Comparison of ENCODE assay signal across 8 cellular contexts in the genomic region with DNA sequence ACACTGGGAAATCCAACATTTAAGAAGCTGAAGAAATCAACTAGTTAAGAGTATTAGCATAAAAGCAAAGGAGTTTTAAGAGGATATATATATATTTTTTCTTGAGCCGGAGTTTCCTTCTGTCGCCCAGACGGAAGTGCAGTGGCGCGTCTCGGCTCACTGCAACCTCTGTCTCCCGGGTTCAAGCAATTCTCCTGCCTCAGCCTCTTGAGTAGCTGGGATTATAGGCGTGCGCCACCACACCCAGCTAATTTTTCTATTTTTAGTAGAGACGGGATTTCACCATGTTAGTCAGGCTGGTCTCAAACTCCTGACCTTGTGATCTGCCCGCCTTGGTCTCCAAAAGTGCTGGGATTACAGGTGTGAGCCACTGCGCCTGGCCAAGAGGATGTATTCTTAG. TPM values are rescaled to one million over a fixed set of nuclear protein-coding genes. Genes with fewer than 3 reads are reported as not detected.
A peak's percentile ranks its signal among the peaks of the same experiment; 100 is the strongest.
DNase-seq lines count a peak whose midpoint lies in the region; ATAC-seq and TF ChIP-seq lines count a peak whose summit lies in the region.
"Not testable (repeated sequence)": the region's sequence is repeated elsewhere in the genome, so short reads cannot be mapped to it uniquely, and the experiment has no call there.

No MANE protein-coding gene starts in this region.

- H3K27ac Mint-ChIP-seq in IgD-negative memory B cell (peak overlapping the region; percentile 42 to 80 (median 77)), endothelial cell (ENCODE audit: unreplicated experiment) (peak overlapping the region; percentile 27)
- H3K27ac Mint-ChIP-seq in activated CD4-positive, alpha-beta T cell treated with anti-CD3 and anti-CD28 coated beads, Interleukin-2, amount 10 ng/mL, durations not matched to agents 24 days and 14 days = peak overlapping the region; percentile 50
- H3K27ac Mint-ChIP-seq in activated naive CD8-positive, alpha-beta T cell treated with anti-CD3 and anti-CD28 coated beads, Interleukin-2, amount 10 ng/mL, durations not matched to agents 7 days and 5 days = peak overlapping the region; percentile 28

- intact Hi-C loops in activated CD4-positive, alpha-beta T cell treated with anti-CD3 and anti-CD28 coated beads, Interleukin-2, amount 10 ng/mL, durations not matched to agents 24 days and 14 days (cut with micrococcal nuclease); transverse colon (cut with DNase I; ENCODE audit: low total_unique reads): not testable (repeated sequence)

- not testable (repeated sequence) for H2AK5ac ChIP-seq in trophoblast cell (ENCODE audit: low read length)

- peak overlapping the region; percentile 98 for H3K4ac ChIP-seq in trophoblast cell (ENCODE audit: low read depth, low read length)

- H4K12ac ChIP-seq in trophoblast cell (ENCODE audit: low read depth, low read length) = not testable (repeated sequence)

- H3K79me1 ChIP-seq in trophoblast cell (ENCODE audit: low read length) = not testable (repeated sequence)

- DNase-seq in activated CD4-positive, alpha-beta T cell treated with anti-CD3 and anti-CD28 coated beads, Interleukin-2, amount 10 ng/mL, durations not matched to agents 24 days and 14 days; activated naive CD8-positive, alpha-beta T cell treated with anti-CD3 and anti-CD28 coated beads, Interleukin-2, amount 10 ng/mL, durations not matched to agents 7 days and 5 days; endothelial cell (ENCODE audit: low spot score); trophoblast cell: not testable (repeated sequence)
- DNase-seq in transverse colon = peak; percentile 42

- no CpG with 5 or more reads among the region's 12 CpGs for WGBS in trophoblast cell (ENCODE audit: extremely low coverage, insufficient coverage, insufficient read length)
- WGBS in transverse colon (ENCODE audit: low coverage in 1 of 2), 2 donors = 80 to 94% methylated on average over 4 to 12 of the region's 12 CpGs

- H3K4me2 ChIP-seq in trophoblast cell (ENCODE audit: low read length) = not testable (repeated sequence)

- not testable (repeated sequence) for H2BK120ac ChIP-seq in trophoblast cell (ENCODE audit: insufficient read depth, low read length, poor library complexity)

- H2AFZ ChIP-seq in trophoblast cell (ENCODE audit: insufficient read depth, low read length, poor library complexity) = not testable (repeated sequence)

- not testable (repeated sequence) for H4K8ac ChIP-seq in trophoblast cell (ENCODE audit: low read depth, low read length)

- peaks cover 72 to 78% of the 10 kb centered on the region in 2 donors for H3K4me1 ChIP-seq in mucosa of rectum (ENCODE audit: control insufficient read depth in 2 of 2, insufficient read depth in 2 of 2, low read length in 2 of 2)
- peaks cover 12 to 17% of the 10 kb centered on the region in 2 experiments for H3K4me1 ChIP-seq in trophoblast cell (ENCODE audit: control insufficient read depth in 1 of 2, insufficient read depth in 2 of 2, low read length in 2 of 2)
- peaks cover 55 to 95% (median 84%) of the 10 kb centered on the region in 4 donors for H3K4me1 ChIP-seq in transverse colon

- H3K27me3 ChIP-seq in mucosa of rectum (ENCODE audit: control insufficient read depth in 2 of 2, insufficient read depth in 2 of 2, low read length in 2 of 2); trophoblast cell (ENCODE audit: insufficient read depth, low read length); transverse colon: not testable (repeated sequence)

- not testable (repeated sequence) for TF ChIP-seq CTCF in C4-2B (conservative IDR thresholded peaks at IDR 0.05); endothelial cell (IDR thresholded peaks at IDR 0.05; ENCODE audit: unreplicated experiment); transverse colon (IDR thresholded peaks at IDR 0.05)

- not testable (repeated sequence) for H3K4me3 ChIP-seq in mucosa of rectum (ENCODE audit: low read length in 2 of 2); trophoblast cell (ENCODE audit: low read depth, low read length); transverse colon

- POLR2A ChIA-PET in activated naive CD8-positive, alpha-beta T cell treated with anti-CD3 and anti-CD28 coated beads, Interleukin-2, amount 10 ng/mL, durations not matched to agents 7 days and 5 days (lab: Charles Lee) = interaction anchor here (3.0 kb wide), 1 partner anchor 22 kb away, joined by 18 read pairs; no protein-coding TSS in a partner anchor

- H2BK5ac ChIP-seq in trophoblast cell (ENCODE audit: low read depth, low read length, poor library complexity) = not testable (repeated sequence)

- H2BK12ac ChIP-seq in trophoblast cell (ENCODE audit: low read length) = not testable (repeated sequence)

- peak overlapping the region; percentile 52 for H3K27ac ChIP-seq in C4-2B
- H3K27ac ChIP-seq in mucosa of rectum (ENCODE audit: low read depth in 2 of 2, low read length in 2 of 2) = peak overlapping the region; percentile 80 to 85
- not testable (repeated sequence) for H3K27ac ChIP-seq in trophoblast cell (ENCODE audit: low read depth, low read length)
- peak overlapping the region; percentile 98 to 100 (median 99) for H3K27ac ChIP-seq in transverse colon

- H3K27me3 Mint-ChIP-seq in IgD-negative memory B cell; activated CD4-positive, alpha-beta T cell treated with anti-CD3 and anti-CD28 coated beads, Interleukin-2, amount 10 ng/mL, durations not matched to agents 24 days and 14 days; activated naive CD8-positive, alpha-beta T cell treated with anti-CD3 and anti-CD28 coated beads, Interleukin-2, amount 10 ng/mL, durations not matched to agents 7 days and 5 days; endothelial cell (ENCODE audit: unreplicated experiment): not testable (repeated sequence)

- peaks cover 29% of the 10 kb centered on the region for H3K79me2 ChIP-seq in trophoblast cell (ENCODE audit: control insufficient read depth, insufficient read depth, low read length, poor library complexity)

- not testable (repeated sequence) for H3K23ac ChIP-seq in trophoblast cell (ENCODE audit: low read length)

- H3K9me3 ChIP-seq in mucosa of rectum (ENCODE audit: control insufficient read depth in 2 of 2, low read length in 2 of 2); trophoblast cell (ENCODE audit: insufficient read depth, low read depth, low read length); transverse colon: not testable (repeated sequence)

- not testable (repeated sequence) for H3K18ac ChIP-seq in trophoblast cell (ENCODE audit: low read length)

- not testable (repeated sequence) for TF ChIP-seq POLR2A in transverse colon (IDR thresholded peaks at IDR 0.05)

- H3K4me3 Mint-ChIP-seq in IgD-negative memory B cell = peak overlapping the region in 1 of 4 donors; percentile 81
- not testable (repeated sequence) for H3K4me3 Mint-ChIP-seq in activated CD4-positive, alpha-beta T cell treated with anti-CD3 and anti-CD28 coated beads, Interleukin-2, amount 10 ng/mL, durations not matched to agents 24 days and 14 days; activated naive CD8-positive, alpha-beta T cell treated with anti-CD3 and anti-CD28 coated beads, Interleukin-2, amount 10 ng/mL, durations not matched to agents 7 days and 5 days; endothelial cell (ENCODE audit: unreplicated experiment)

- not testable (repeated sequence) for TF ChIP-seq EP300 in transverse colon (IDR thresholded peaks at IDR 0.05; ENCODE audit: low read depth)

- not testable (repeated sequence) for H3K36me3 Mint-ChIP-seq in IgD-negative memory B cell; endothelial cell (ENCODE audit: low read depth, unreplicated experiment)
- H3K36me3 Mint-ChIP-seq in activated CD4-positive, alpha-beta T cell treated with anti-CD3 and anti-CD28 coated beads, Interleukin-2, amount 10 ng/mL, durations not matched to agents 24 days and 14 days (ENCODE audit: low read depth) = peaks cover 64% of the 10 kb centered on the region
- peaks cover 32% of the 10 kb centered on the region for H3K36me3 Mint-ChIP-seq in activated naive CD8-positive, alpha-beta T cell treated with anti-CD3 and anti-CD28 coated beads, Interleukin-2, amount 10 ng/mL, durations not matched to agents 7 days and 5 days

- in situ Hi-C loops in transverse colon (cut with MboI; ENCODE audit: low pct_ligation_motif_present in 1 of 4, low pct_unique_long_range_greater_than_20kb in 1 of 4, low sequenced_read_pairs in 3 of 4) = not testable (repeated sequence)

- H3K9ac ChIP-seq in mucosa of rectum (ENCODE audit: low read depth in 1 of 2, low read length in 2 of 2); trophoblast cell (ENCODE audit: low read length): not testable (repeated sequence)

- H4K91ac ChIP-seq in trophoblast cell (ENCODE audit: low read depth, low read length) = not testable (repeated sequence)

- H3K9me3 Mint-ChIP-seq in IgD-negative memory B cell; activated CD4-positive, alpha-beta T cell treated with anti-CD3 and anti-CD28 coated beads, Interleukin-2, amount 10 ng/mL, durations not matched to agents 24 days and 14 days; activated naive CD8-positive, alpha-beta T cell treated with anti-CD3 and anti-CD28 coated beads, Interleukin-2, amount 10 ng/mL, durations not matched to agents 7 days and 5 days; endothelial cell (ENCODE audit: unreplicated experiment): not testable (repeated sequence)

- H3K4me1 Mint-ChIP-seq in IgD-negative memory B cell = peaks cover 57 to 72% (median 69%) of the 10 kb centered on the region in 3 donors
- peaks cover 56% of the 10 kb centered on the region for H3K4me1 Mint-ChIP-seq in activated CD4-positive, alpha-beta T cell treated with anti-CD3 and anti-CD28 coated beads, Interleukin-2, amount 10 ng/mL, durations not matched to agents 24 days and 14 days
- peaks cover 64% of the 10 kb centered on the region for H3K4me1 Mint-ChIP-seq in activated naive CD8-positive, alpha-beta T cell treated with anti-CD3 and anti-CD28 coated beads, Interleukin-2, amount 10 ng/mL, durations not matched to agents 7 days and 5 days
- peaks cover 33% of the 10 kb centered on the region for H3K4me1 Mint-ChIP-seq in endothelial cell (ENCODE audit: unreplicated experiment)

- not testable (repeated sequence) for ATAC-seq in activated naive CD8-positive, alpha-beta T cell treated with anti-CD3 and anti-CD28 coated beads, Interleukin-2, amount 10 ng/mL, durations not matched to agents 7 days and 5 days (ENCODE audit: low read depth)

- H3K36me3 ChIP-seq in mucosa of rectum (ENCODE audit: control insufficient read depth in 2 of 2, insufficient read depth in 2 of 2, low read length in 2 of 2); transverse colon: not testable (repeated sequence)
- H3K36me3 ChIP-seq in trophoblast cell (ENCODE audit: control insufficient read depth in 1 of 2, insufficient read depth in 2 of 2, low read length in 2 of 2) = peaks cover 7 to 16% of the 10 kb centered on the region in 2 experiments

- not testable (repeated sequence) for H3K14ac ChIP-seq in trophoblast cell (ENCODE audit: low read length)

RNA-seq across cellular contexts. Expression of a gene that starts 8.5 kb away (rescaled TPM):
- polyA plus RNA-seq in IgD-negative memory B cell = 239 TPM
- 104 and 106 TPM in 2 replicates for total RNA-seq in activated CD4-positive, alpha-beta T cell treated with anti-CD3 and anti-CD28 coated beads, Interleukin-2, amount 10 ng/mL, durations not matched to agents 24 days and 14 days
- 100 to 1,000 TPM; 141 to 145 TPM for total RNA-seq in activated naive CD8-positive, alpha-beta T cell treated with anti-CD3 and anti-CD28 coated beads, Interleukin-2, amount 10 ng/mL, durations not matched to agents 7 days and 5 days
- total RNA-seq in endothelial cell (ENCODE audit: unreplicated experiment) (71.0 TPM), transverse colon (100 to 1,000 TPM in 3 of 4 donors, 10 to 100 TPM in 1; 86.8 to 362 (median 178) TPM)
- 25.0 and 25.8 TPM in 2 replicates for polyA plus RNA-seq in trophoblast cell (2013)

Comparison
In these comparisons a context has a peak if more than half of its experiments do, and no peak if none do; other contexts are left out.
1. H3K27ac Mint-ChIP-seq: peak in every context shown above with its lines; median percentile 77 in IgD-negative memory B cell; 50 in activated CD4-positive, alpha-beta T cell treated with anti-CD3 and anti-CD28 coated beads, Interleukin-2, amount 10 ng/mL, durations not matched to agents 24 days and 14 days; 28 in activated naive CD8-positive, alpha-beta T cell treated with anti-CD3 and anti-CD28 coated beads, Interleukin-2, amount 10 ng/mL, durations not matched to agents 7 days and 5 days; 27 in endothelial cell.